Comparison of ENCODE assay signal across 26 cellular contexts in the genomic region with DNA sequence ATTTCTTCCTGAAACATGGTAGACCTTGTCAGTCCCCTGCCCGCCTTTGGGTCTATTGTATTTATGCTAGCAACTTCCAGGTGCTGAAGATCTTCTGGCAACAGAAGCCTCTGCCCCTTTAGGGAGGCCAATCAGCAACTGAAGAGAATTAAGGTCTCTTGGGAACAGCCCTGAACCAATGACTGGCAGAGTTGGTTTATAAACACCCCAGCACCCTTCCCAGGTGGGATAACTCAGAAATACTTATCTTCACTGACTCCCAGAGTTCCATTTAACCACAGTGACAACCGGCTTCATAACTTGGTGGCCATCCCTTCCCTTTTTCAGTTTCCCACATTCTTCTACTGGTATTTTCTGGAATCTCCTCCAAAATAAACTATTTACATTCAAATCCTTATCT.
"Had no signal": no experiment of that assay in that cellular context is flagged by ENCODE, and none has a peak within 500 bp of the region (broad histone marks: within the 10 kb centered on the region; RNA-seq: fewer than 3 reads in every experiment).

No MANE protein-coding gene starts in this region.

- H3K4me3 ChIP-seq: dorsolateral prefrontal cortex, gastroesophageal sphincter, heart left ventricle, hepatocyte, lung, neural progenitor cell, right lobe of liver, thoracic aorta, tibial nerve, upper lobe of left lung had no signal

- ATAC-seq: esophagus mucosa; foreskin keratinocyte; gastroesophageal sphincter; heart left ventricle; left lobe of liver; naive thymus-derived CD4-positive, alpha-beta T cell; right lobe of liver; stimulated activated naive B cell treated with anti-CD40 and anti-IgM and Interleukin-4, amounts not matched to agents 10 μg/mL and 1 μg/mL and 100 μg/mL, for 72 hours had no signal

- DNase-seq: dorsolateral prefrontal cortex; effector CD4-positive, alpha-beta T cell; foreskin keratinocyte; heart left ventricle; naive thymus-derived CD4-positive, alpha-beta T cell; right lobe of liver; small intestine; stimulated activated CD4-positive, alpha-beta T cell treated with anti-CD3 and anti-CD28 coated beads, Interleukin-15, amount 100 ng/mL, for 24 hours; stimulated activated CD4-positive, alpha-beta T cell treated with anti-CD3 and anti-CD28 coated beads, Interleukin-2, amount 100 ng/mL, for 48 hours; stimulated activated naive B cell treated with anti-CD40 and anti-IgM and Interleukin-4, amounts not matched to agents 10 μg/mL and 1 μg/mL and 100 μg/mL, for 72 hours; upper lobe of left lung had no signal

- H3K4me3 Mint-ChIP-seq: memory B cell; mesothelial cell of epicardium; naive thymus-derived CD4-positive, alpha-beta T cell; nephron; neural progenitor cell; stimulated activated naive B cell treated with anti-CD40 and anti-IgM and Interleukin-4, amounts not matched to agents 10 μg/mL and 1 μg/mL and 100 μg/mL, for 72 hours; stimulated activated naive CD8-positive, alpha-beta T cell treated with anti-CD3 and anti-CD28 coated beads, Interleukin-15, Interleukin-2, amounts not matched to agents 100 ng/mL and 50 ng/mL, for 24 hours had no signal

- H3K36me3 Mint-ChIP-seq: memory B cell; mesothelial cell of epicardium; naive thymus-derived CD4-positive, alpha-beta T cell; neural progenitor cell had no signal

- H3K4me1 ChIP-seq: foreskin keratinocyte, gastroesophageal sphincter, heart left ventricle, neural progenitor cell, parathyroid adenoma, right lobe of liver, tibial nerve, upper lobe of left lung had no signal

- H3K4me2 ChIP-seq: hepatocyte, neural progenitor cell had no signal

- H3K36me3 ChIP-seq: gastroesophageal sphincter, heart left ventricle, neural progenitor cell, right lobe of liver, thoracic aorta, tibial nerve, upper lobe of left lung had no signal

- H3K9me3 Mint-ChIP-seq: memory B cell had no signal

- H3K27ac Mint-ChIP-seq: memory B cell; mesothelial cell of epicardium; naive thymus-derived CD4-positive, alpha-beta T cell; nephron; neural progenitor cell; progenitor cell of endocrine pancreas; stimulated activated naive B cell treated with anti-CD40 and anti-IgM and Interleukin-4, amounts not matched to agents 10 μg/mL and 1 μg/mL and 100 μg/mL, for 72 hours; stimulated activated naive CD8-positive, alpha-beta T cell treated with anti-CD3 and anti-CD28 coated beads, Interleukin-15, Interleukin-2, amounts not matched to agents 100 ng/mL and 50 ng/mL, for 24 hours had no signal

- H3K9me3 ChIP-seq: right lobe of liver, thoracic aorta had no signal

- H3K4me1 Mint-ChIP-seq: memory B cell; mesothelial cell of epicardium; naive thymus-derived CD4-positive, alpha-beta T cell; nephron; neural progenitor cell had no signal

- H3K79me2 ChIP-seq: hepatocyte, parathyroid adenoma had no signal

- H2AFZ ChIP-seq: hepatocyte, neural progenitor cell, parathyroid adenoma had no signal

- H3K27ac ChIP-seq: dorsolateral prefrontal cortex, epithelial cell of prostate, foreskin keratinocyte, gastroesophageal sphincter, heart left ventricle, hepatocyte, neural progenitor cell, parathyroid adenoma, right lobe of liver, thoracic aorta, tibial nerve, upper lobe of left lung had no signal

- H3K9ac ChIP-seq: neural progenitor cell, parathyroid adenoma had no signal

- H3K27me3 ChIP-seq: dorsolateral prefrontal cortex, foreskin keratinocyte, heart left ventricle, hepatocyte, neural progenitor cell, right lobe of liver, tibial nerve, upper lobe of left lung had no signal
